Comparison of ENCODE assay signal across 9 cellular contexts in the genomic region with DNA sequence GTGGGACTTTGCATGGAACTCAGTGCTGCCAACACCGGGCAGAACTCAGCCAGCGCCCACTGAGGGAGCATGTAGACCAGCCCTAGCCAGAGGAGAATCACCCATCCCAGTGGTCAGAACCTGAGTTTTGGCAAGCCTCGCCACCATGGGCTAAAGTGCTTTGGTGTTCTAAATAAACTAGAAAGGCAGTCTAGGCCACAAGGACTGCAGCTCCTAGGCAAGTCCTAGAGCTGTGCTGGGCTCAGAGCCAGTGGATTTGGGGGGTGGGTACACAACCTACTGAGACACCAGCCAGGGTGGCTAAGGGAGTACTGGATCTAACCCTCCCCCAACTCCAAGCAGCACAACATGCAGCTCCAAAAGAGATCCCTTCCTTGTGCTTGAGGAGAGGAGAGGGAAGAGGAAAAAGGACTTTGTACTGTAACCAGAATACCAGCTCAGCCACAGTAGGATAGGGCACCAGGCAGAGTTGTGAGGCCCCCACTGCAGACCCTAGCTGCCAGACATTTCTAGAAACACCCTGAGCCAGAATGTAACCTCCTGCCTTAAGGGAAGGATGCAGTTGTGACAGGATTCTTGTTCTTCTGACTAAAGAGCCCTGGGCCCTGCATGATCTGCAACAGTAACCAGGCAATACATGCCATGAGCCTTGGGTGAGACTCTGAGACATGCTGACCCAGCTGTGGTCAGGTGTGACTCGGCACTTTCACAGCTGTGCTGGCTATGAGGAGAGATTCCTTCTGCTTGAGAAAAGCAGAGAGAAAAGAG.
DNase-seq lines count a peak whose midpoint lies in the region; ATAC-seq lines count a peak whose summit lies in the region.
"Had no signal": no experiment of that assay in that cellular context is flagged by ENCODE, and none has a peak within 500 bp of the region (broad histone marks: within the 10 kb centered on the region; RNA-seq: fewer than 3 reads in every experiment).

No MANE protein-coding gene starts in this region.

- ATAC-seq in GM19397 (IDR thresholded peaks at IDR 0.05; ENCODE audit: unreplicated experiment) (peak; percentile 62), HG03135 (IDR thresholded peaks at IDR 0.05; ENCODE audit: unreplicated experiment) (peak; percentile 45), GM19467 (IDR thresholded peaks at IDR 0.05; ENCODE audit: unreplicated experiment) (no peak), GM18520 (IDR thresholded peaks at IDR 0.05; ENCODE audit: unreplicated experiment) (no peak)

- peak; percentile 70 for DNase-seq in amniotic epithelial cell (ENCODE audit: low read depth)
- DNase-seq in skeletal muscle cell (ENCODE audit: low read depth), result peak; percentile 65
- DNase-seq in NCI-H187 treated with DMSO at 0.1 percent for 48 hours (lab: John Stamatoyannopoulos, UW), result no peak
- DNase-seq: colonic mucosa had no signal

- no peak overlapping the region for H3K4me3 ChIP-seq in skeletal muscle cell (ENCODE audit: low read depth, low read length)
- H3K4me3 ChIP-seq: colonic mucosa, suprapubic skin had no signal

Comparison
In these comparisons a context has a peak if more than half of its experiments do, and no peak if none do; other contexts are left out.
1. ATAC-seq: peak in GM19397 (single experiment) and HG03135 (single experiment); none in GM19467 (single experiment) and GM18520 (single experiment).